21 cellular contexts compared by ENCODE assay signal in the genomic region with DNA sequence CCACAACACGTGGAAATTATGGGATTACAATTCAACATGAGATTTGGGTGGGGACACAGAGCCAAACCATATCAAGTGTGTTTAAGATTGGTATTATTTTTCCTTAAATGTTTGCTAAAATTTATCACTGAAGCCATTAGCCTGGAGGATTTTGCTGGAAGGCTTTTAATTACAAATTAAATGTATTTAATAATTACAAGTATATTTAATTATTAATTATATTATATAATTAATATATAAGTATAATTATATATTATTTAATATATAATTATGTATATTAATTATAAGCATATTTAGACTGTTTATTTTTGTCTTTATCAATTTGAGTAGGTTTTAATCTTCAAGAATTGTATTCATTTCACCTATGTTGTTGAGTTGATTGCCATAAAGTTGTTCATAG.
"Had no signal": no experiment of that assay in that cellular context is flagged by ENCODE, and none has a peak within 500 bp of the region (broad histone marks: within the 10 kb centered on the region; RNA-seq: fewer than 3 reads in every experiment).

No MANE protein-coding gene starts in this region.

- FAIRE-seq: colon, endothelial cell of umbilical vein, islet of Langerhans, keratinocyte had no signal

- H3K4me1 ChIP-seq: esophagus muscularis mucosa, foreskin keratinocyte, gastrocnemius medialis, heart right ventricle, left lung, lower lobe of right lung had no signal

- DNase-seq: effector CD8-positive, alpha-beta T cell; effector memory CD8-positive, alpha-beta T cell; foreskin keratinocyte; gastrocnemius medialis; glutamatergic neuron; head of caudate nucleus; heart right ventricle; hippocampal formation; left cardiac atrium; left lung; left ventricle myocardium superior; lower lobe of right lung; mesenchymal stem cell; mucosa of descending colon; naive B cell had no signal

- H3K4me3 ChIP-seq: coronary artery, esophagus muscularis mucosa, gastrocnemius medialis, heart right ventricle, left lung, lower lobe of right lung, mucosa of descending colon had no signal

- H3K27me3 ChIP-seq: esophagus muscularis mucosa, foreskin keratinocyte, gastrocnemius medialis, heart right ventricle, left lung had no signal

- H3K36me3 ChIP-seq: esophagus muscularis mucosa, gastrocnemius medialis, heart right ventricle, left lung, lower lobe of right lung had no signal

- H3K27ac ChIP-seq: coronary artery, esophagus muscularis mucosa, foreskin keratinocyte, gastrocnemius medialis, heart right ventricle, left lung, lower lobe of right lung had no signal

- H3K9me3 ChIP-seq: esophagus muscularis mucosa, gastrocnemius medialis, heart right ventricle, lower lobe of right lung, mucosa of descending colon had no signal
